ENCODE assay signal across 17 cellular contexts in the genomic region with DNA sequence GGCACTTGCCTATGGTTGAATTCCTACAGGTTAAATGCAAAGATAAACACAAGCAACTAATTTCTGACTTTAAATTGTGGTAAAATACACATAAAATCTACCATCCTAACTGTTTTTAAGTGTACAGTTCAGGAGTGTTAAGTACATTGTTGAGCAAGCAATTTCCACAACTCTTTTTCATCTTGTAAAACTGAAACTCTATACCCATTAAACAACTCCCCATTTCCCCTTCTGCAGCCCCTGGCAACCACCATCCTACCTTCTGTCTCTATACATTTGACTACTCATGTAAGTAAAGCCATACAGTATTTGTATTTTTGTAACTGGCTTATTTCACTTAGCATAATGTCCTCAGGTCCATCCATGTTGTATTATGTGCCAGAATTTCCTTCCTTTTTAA. TPM values are rescaled to one million over a fixed set of nuclear protein-coding genes. Genes with fewer than 3 reads are reported as not detected.
DNase-seq lines count a peak whose midpoint lies in the region; ATAC-seq and TF ChIP-seq lines count a peak whose summit lies in the region.
"Had no signal": no experiment of that assay in that cellular context is flagged by ENCODE, and none has a peak within 500 bp of the region (broad histone marks: within the 10 kb centered on the region; RNA-seq: fewer than 3 reads in every experiment).

No MANE protein-coding gene starts in this region.

- H3K4me1 ChIP-seq in OCI-LY3 (ENCODE audit: low read length) (peaks cover 28% of the 10 kb centered on the region), lower lobe of right lung (no peaks in the 10 kb centered on the region), colonic mucosa (no peaks in the 10 kb centered on the region), upper lobe of right lung (no peaks in the 10 kb centered on the region)
- H3K4me1 ChIP-seq: suprapubic skin had no signal

- no peak for TF ChIP-seq CTCF in OCI-LY3 (IDR thresholded peaks at IDR 0.05; ENCODE audit: low read depth, low read length)
- no peak for TF ChIP-seq CTCF in lower lobe of right lung (IDR thresholded peaks at IDR 0.05)
- TF ChIP-seq CTCF in colonic mucosa (IDR thresholded peaks at IDR 0.05), result no peak
- no peak for TF ChIP-seq CTCF in upper lobe of right lung (IDR thresholded peaks at IDR 0.05)

- H3K4me3 ChIP-seq in OCI-LY3 (ENCODE audit: low read length), result peak overlapping the region; percentile 46
- H3K4me3 ChIP-seq in lower lobe of right lung, result no peak overlapping the region
- H3K4me3 ChIP-seq in colonic mucosa, result no peak overlapping the region
- H3K4me3 ChIP-seq in upper lobe of right lung, result no peak overlapping the region
- H3K4me3 ChIP-seq: SK-N-MC, suprapubic skin had no signal

- peak; percentile 71 for ATAC-seq in GM18517 (IDR thresholded peaks at IDR 0.05; ENCODE audit: unreplicated experiment)
- ATAC-seq in GM21367 (IDR thresholded peaks at IDR 0.05; ENCODE audit: unreplicated experiment), result peak; percentile 48
- peak; percentile 65 for ATAC-seq in HG02981 (IDR thresholded peaks at IDR 0.05; ENCODE audit: unreplicated experiment)
- no peak for ATAC-seq in lower lobe of right lung
- no peak for ATAC-seq in upper lobe of right lung

- H3K9ac ChIP-seq in OCI-LY3 (ENCODE audit: low read length) (no peak overlapping the region), colonic mucosa (ENCODE audit: low read depth in 2 of 2, low read length in 2 of 2) (no peak overlapping the region)

- H3K27ac ChIP-seq in OCI-LY3 (ENCODE audit: low read length), result peak overlapping the region; percentile 40
- H3K27ac ChIP-seq in lower lobe of right lung, result no peak overlapping the region
- no peak overlapping the region for H3K27ac ChIP-seq in colonic mucosa
- no peak overlapping the region for H3K27ac ChIP-seq in upper lobe of right lung
- H3K27ac ChIP-seq: C4-2B, SK-N-MC, suprapubic skin, WERI-Rb-1 had no signal

- no peak overlapping the region for H2AFZ ChIP-seq in OCI-LY3 (ENCODE audit: low read depth, low read length)

- peak overlapping the region; percentile 69 for H3K4me2 ChIP-seq in OCI-LY3 (ENCODE audit: low read length)

- H3K79me2 ChIP-seq in OCI-LY3 (ENCODE audit: low read length), result no peaks in the 10 kb centered on the region

- H3K9me3 ChIP-seq in OCI-LY3 (ENCODE audit: insufficient read depth, low read length) (no peaks in the 10 kb centered on the region), lower lobe of right lung (no peaks in the 10 kb centered on the region), colonic mucosa (no peaks in the 10 kb centered on the region), upper lobe of right lung (no peaks in the 10 kb centered on the region)
- H3K9me3 ChIP-seq: suprapubic skin had no signal

- H3K36me3 ChIP-seq in OCI-LY3 (replicated peaks; ENCODE audit: low read depth, low read length), result no peaks in the 10 kb centered on the region
- H3K36me3 ChIP-seq in lower lobe of right lung, result no peaks in the 10 kb centered on the region
- H3K36me3 ChIP-seq in colonic mucosa, result no peaks in the 10 kb centered on the region
- no peaks in the 10 kb centered on the region for H3K36me3 ChIP-seq in upper lobe of right lung
- H3K36me3 ChIP-seq: suprapubic skin, WERI-Rb-1 had no signal

- DNase-seq in lower lobe of right lung (no peak), colonic mucosa (no peak), NCI-H774 (lab: John Stamatoyannopoulos, UW) (no peak), upper lobe of right lung (no peak)
- DNase-seq: activated T-cell treated with anti-CD3 and anti-CD28 coated beads for 4 hours; amygdala; dermis blood vessel endothelial cell; NCI-H187 treated with DMSO at 0.1 percent for 48 hours; NK-92 treated with Interleukin-12 subunit alpha and Interleukin-12 subunit beta, amount 100 ng/mL, for 24 hours; WERI-Rb-1 had no signal

- H3K27me3 ChIP-seq in OCI-LY3 (ENCODE audit: low read depth, low read length), result no peaks in the 10 kb centered on the region
- H3K27me3 ChIP-seq in lower lobe of right lung (ENCODE audit: low read depth), result no peaks in the 10 kb centered on the region
- no peaks in the 10 kb centered on the region for H3K27me3 ChIP-seq in colonic mucosa
- no peaks in the 10 kb centered on the region for H3K27me3 ChIP-seq in upper lobe of right lung
- H3K27me3 ChIP-seq: suprapubic skin had no signal

- no peaks in the 10 kb centered on the region for H4K20me1 ChIP-seq in OCI-LY3 (ENCODE audit: insufficient read depth, low read length)

- intact Hi-C loops in lower lobe of right lung (cut with DNase I) (no loop called here), colonic mucosa (cut with DNase I) (no loop called here), upper lobe of right lung (cut with DNase I) (no loop called here)

RNA-seq across cellular contexts. Expression of a gene that starts 38.5 kb away (rescaled TPM):
- total RNA-seq in lower lobe of right lung (37.8 TPM), colonic mucosa (10 to 100 TPM; 23.3 to 37.3 TPM), upper lobe of right lung (42.6 TPM)

RNA-seq across cellular contexts. Expression of a gene that starts 46.3 kb away (rescaled TPM):
- total RNA-seq in lower lobe of right lung (1.7 TPM), colonic mucosa (1 to 10 TPM in 1 of 2 donors, under 1 TPM in 1; 0.10 to 3.9 TPM), upper lobe of right lung (3.8 TPM)
- total RNA-seq: dermis blood vessel endothelial cell had no signal

Comparison
In these comparisons a context has a peak if more than half of its experiments do, and no peak if none do; other contexts are left out.
1. ATAC-seq: peak in GM18517 (single experiment), GM21367 (single experiment) and HG02981 (single experiment); none in lower lobe of right lung (0 of 2) and upper lobe of right lung (single experiment).